ENCODE assay signal across 38 cellular contexts in the genomic region with DNA sequence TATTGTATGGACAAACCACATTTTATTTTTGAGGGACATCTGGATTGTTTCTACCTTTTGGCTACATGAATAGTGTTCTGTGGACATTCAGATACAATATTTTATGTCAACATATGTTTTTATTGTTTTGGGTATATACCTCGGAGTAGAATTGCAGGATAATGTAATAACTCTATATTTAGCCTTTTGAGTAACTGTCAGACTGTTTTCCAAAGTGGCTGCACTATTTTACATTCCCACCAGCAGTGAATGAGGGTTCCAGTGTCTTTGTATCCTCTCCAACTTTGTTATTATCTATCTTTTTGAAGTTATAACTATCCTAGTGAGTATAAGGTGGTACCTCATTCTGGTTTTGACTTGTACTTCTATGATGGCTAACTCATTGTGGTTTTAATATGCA.
"Had no signal": no experiment of that assay in that cellular context is flagged by ENCODE, and none has a peak within 500 bp of the region (broad histone marks: within the 10 kb centered on the region; RNA-seq: fewer than 3 reads in every experiment).

No MANE protein-coding gene starts in this region.

- H3K4me1 ChIP-seq: breast epithelium, foreskin keratinocyte had no signal

- ATAC-seq: activated CD4-positive, alpha-beta T cell treated with anti-CD3 and anti-CD28 coated beads for 36 hours; activated CD8-positive, alpha-beta memory T cell treated with anti-CD3 and anti-CD28 coated beads, Interleukin-2, amount 10 ng/mL, durations not matched to agents 7 days and 5 days; activated CD8-positive, alpha-beta T cell treated with anti-CD3 and anti-CD28 coated beads, Interleukin-2, amount 10 ng/mL, durations not matched to agents 7 days and 5 days; activated naive CD8-positive, alpha-beta T cell treated with anti-CD3 and anti-CD28 coated beads, Interleukin-2, amount 50 U/mL, for 24 hours; effector memory CD8-positive, alpha-beta T cell; foreskin keratinocyte; gastroesophageal sphincter; T-cell had no signal

- FAIRE-seq: colon had no signal

- H3K27me3 ChIP-seq: adrenal gland, breast epithelium, cardiac muscle cell, esophagus muscularis mucosa, foreskin keratinocyte, gastroesophageal sphincter had no signal

- H3K9me3 Mint-ChIP-seq: activated CD4-positive, alpha-beta memory T cell treated with anti-CD3 and anti-CD28 coated beads for 36 hours; activated CD4-positive, alpha-beta T cell treated with anti-CD3 and anti-CD28 coated beads, Interleukin-2, amount 10 ng/mL, durations not matched to agents 24 days and 14 days; activated naive CD4-positive, alpha-beta T cell treated with anti-CD3 and anti-CD28 coated beads for 36 hours; activated naive CD4-positive, alpha-beta T cell treated with anti-CD3 and anti-CD28 coated beads, Interleukin-2, amount 50 U/mL, for 24 hours; activated naive CD8-positive, alpha-beta T cell treated with anti-CD3 and anti-CD28 coated beads, Interleukin-2, amount 50 U/mL, for 24 hours; activated T-helper 1 cell treated with anti-CD3 and anti-CD28 coated beads, Interleukin-12 subunit alpha, Interleukin-12 subunit beta, Interleukin-2, Interleukin-4 antibody, amounts not matched to agents 30 ng/mL and 10 ng/mL and 1 ng/mL, durations not matched to agents 14 hours and 24 hours and 36 hours; activated T-helper 2 cell treated with anti-CD3 and anti-CD28 coated beads, Interferon-gamma antibody, Interleukin-2, Interleukin-4, amounts not matched to agents 10 μg/mL and 5 μg/mL and 100 μg/mL, durations not matched to agents 14 hours and 24 hours and 36 hours; effector memory CD8-positive, alpha-beta T cell; T-cell; T-helper 1 cell treated with Interleukin-12 subunit alpha and Interleukin-12 subunit beta and Interleukin-4 antibody, amounts not matched to agents 30 μg/mL and 1 μg/mL, for 36 hours; T-helper 2 cell treated with Interferon-gamma antibody and Interleukin-4, amounts not matched to agents 5 μg/mL and 100 μg/mL, for 36 hours had no signal

- H3K27ac ChIP-seq: adrenal gland, breast epithelium, cardiac muscle cell, esophagus muscularis mucosa, foreskin keratinocyte, gastroesophageal sphincter had no signal

- H3K9me3 ChIP-seq: adrenal gland, breast epithelium, esophagus muscularis mucosa, gastroesophageal sphincter had no signal

- H3K27ac Mint-ChIP-seq: activated CD4-positive, alpha-beta memory T cell treated with anti-CD3 and anti-CD28 coated beads for 36 hours; activated CD4-positive, alpha-beta T cell treated with anti-CD3 and anti-CD28 coated beads for 36 hours; activated CD4-positive, alpha-beta T cell treated with anti-CD3 and anti-CD28 coated beads, Interleukin-2, amount 10 ng/mL, durations not matched to agents 24 days and 14 days; activated CD8-positive, alpha-beta memory T cell treated with anti-CD3 and anti-CD28 coated beads, Interleukin-2, amount 10 ng/mL, durations not matched to agents 7 days and 5 days; activated CD8-positive, alpha-beta T cell treated with anti-CD3 and anti-CD28 coated beads, Interleukin-2, amount 10 ng/mL, durations not matched to agents 7 days and 5 days; activated naive CD4-positive, alpha-beta T cell treated with anti-CD3 and anti-CD28 coated beads for 36 hours; activated naive CD4-positive, alpha-beta T cell treated with anti-CD3 and anti-CD28 coated beads, Interleukin-2, amount 50 U/mL, for 24 hours; activated naive CD8-positive, alpha-beta T cell treated with anti-CD3 and anti-CD28 coated beads for 36 hours; activated naive CD8-positive, alpha-beta T cell treated with anti-CD3 and anti-CD28 coated beads, Interleukin-2, amount 50 U/mL, for 24 hours; activated T-helper 1 cell treated with anti-CD3 and anti-CD28 coated beads, Interleukin-12 subunit alpha, Interleukin-12 subunit beta, Interleukin-2, Interleukin-4 antibody, amounts not matched to agents 30 ng/mL and 10 ng/mL and 1 ng/mL, durations not matched to agents 14 hours and 24 hours and 36 hours; activated T-helper 2 cell treated with anti-CD3 and anti-CD28 coated beads, Interferon-gamma antibody, Interleukin-2, Interleukin-4, amounts not matched to agents 10 μg/mL and 5 μg/mL and 100 μg/mL, durations not matched to agents 14 hours and 24 hours and 36 hours; brain; effector memory CD8-positive, alpha-beta T cell; T-cell; T-helper 1 cell treated with Interleukin-12 subunit alpha and Interleukin-12 subunit beta and Interleukin-4 antibody, amounts not matched to agents 30 μg/mL and 1 μg/mL, for 36 hours; T-helper 2 cell treated with Interferon-gamma antibody and Interleukin-4, amounts not matched to agents 5 μg/mL and 100 μg/mL, for 36 hours had no signal

- DNase-seq: activated CD4-positive, alpha-beta memory T cell treated with anti-CD3 and anti-CD28 coated beads for 36 hours; activated CD4-positive, alpha-beta T cell treated with anti-CD3 and anti-CD28 coated beads for 36 hours; activated CD4-positive, alpha-beta T cell treated with anti-CD3 and anti-CD28 coated beads, Interleukin-2, amount 10 ng/mL, durations not matched to agents 24 days and 14 days; activated CD4-positive, CD25-positive, alpha-beta regulatory T cell; activated CD4-positive, CD25-positive, alpha-beta regulatory T cell treated with anti-CD3 and anti-CD28 coated beads, Interleukin-2, amount 50 U/mL, for 72 hours; activated CD8-positive, alpha-beta memory T cell treated with anti-CD3 and anti-CD28 coated beads, Interleukin-2, amount 10 ng/mL, durations not matched to agents 7 days and 5 days; activated CD8-positive, alpha-beta memory T cell treated with anti-CD3 and anti-CD28 coated beads, Interleukin-2, amount 50 U/mL, for 4 hours; activated CD8-positive, alpha-beta T cell treated with anti-CD3 and anti-CD28 coated beads, Interleukin-2, amount 10 ng/mL, durations not matched to agents 7 days and 5 days; activated effector memory CD4-positive, alpha-beta T cell treated with anti-CD3 and anti-CD28 coated beads, Interleukin-2, amount 50 U/mL, for 16 hours; activated naive CD4-positive, alpha-beta T cell treated with anti-CD3 and anti-CD28 coated beads for 36 hours; activated naive CD8-positive, alpha-beta T cell treated with anti-CD3 and anti-CD28 coated beads for 36 hours; activated naive CD8-positive, alpha-beta T cell treated with anti-CD3 and anti-CD28 coated beads, Interleukin-2, amount 50 U/mL, for 24 hours; activated T-cell treated with anti-CD3 and anti-CD28 coated beads, Interleukin-2, amount 50 U/mL, for 1 hour; activated T-cell treated with anti-CD3 and anti-CD28 coated beads, Interleukin-2, amount 50 U/mL, for 48 hours; adrenal gland; amygdala; aorta; central memory CD4-positive, alpha-beta T cell; cortex of kidney; dermis blood vessel endothelial cell; effector CD4-positive, alpha-beta T cell; effector memory CD8-positive, alpha-beta T cell; erythroblast; foreskin keratinocyte; SW 1271; T-cell; T1000 had no signal

- H3K4me1 Mint-ChIP-seq: activated CD4-positive, alpha-beta T cell treated with anti-CD3 and anti-CD28 coated beads, Interleukin-2, amount 10 ng/mL, durations not matched to agents 24 days and 14 days; activated CD8-positive, alpha-beta memory T cell treated with anti-CD3 and anti-CD28 coated beads, Interleukin-2, amount 10 ng/mL, durations not matched to agents 7 days and 5 days had no signal

- H3K4me3 Mint-ChIP-seq: activated CD4-positive, alpha-beta memory T cell treated with anti-CD3 and anti-CD28 coated beads for 36 hours; activated CD4-positive, alpha-beta T cell treated with anti-CD3 and anti-CD28 coated beads for 36 hours; activated CD4-positive, alpha-beta T cell treated with anti-CD3 and anti-CD28 coated beads, Interleukin-2, amount 10 ng/mL, durations not matched to agents 24 days and 14 days; activated CD8-positive, alpha-beta memory T cell treated with anti-CD3 and anti-CD28 coated beads, Interleukin-2, amount 10 ng/mL, durations not matched to agents 7 days and 5 days; activated CD8-positive, alpha-beta T cell treated with anti-CD3 and anti-CD28 coated beads, Interleukin-2, amount 10 ng/mL, durations not matched to agents 7 days and 5 days; activated naive CD4-positive, alpha-beta T cell treated with anti-CD3 and anti-CD28 coated beads for 36 hours; activated naive CD4-positive, alpha-beta T cell treated with anti-CD3 and anti-CD28 coated beads, Interleukin-2, amount 50 U/mL, for 24 hours; activated naive CD8-positive, alpha-beta T cell treated with anti-CD3 and anti-CD28 coated beads for 36 hours; activated naive CD8-positive, alpha-beta T cell treated with anti-CD3 and anti-CD28 coated beads, Interleukin-2, amount 50 U/mL, for 24 hours; activated T-helper 1 cell treated with anti-CD3 and anti-CD28 coated beads, Interleukin-12 subunit alpha, Interleukin-12 subunit beta, Interleukin-2, Interleukin-4 antibody, amounts not matched to agents 30 ng/mL and 10 ng/mL and 1 ng/mL, durations not matched to agents 14 hours and 24 hours and 36 hours; brain; effector memory CD8-positive, alpha-beta T cell; T-cell; T-helper 1 cell treated with Interleukin-12 subunit alpha and Interleukin-12 subunit beta and Interleukin-4 antibody, amounts not matched to agents 30 μg/mL and 1 μg/mL, for 36 hours; T-helper 2 cell treated with Interferon-gamma antibody and Interleukin-4, amounts not matched to agents 5 μg/mL and 100 μg/mL, for 36 hours had no signal

- H3K36me3 ChIP-seq: adrenal gland, breast epithelium, cardiac muscle cell, esophagus muscularis mucosa, gastroesophageal sphincter had no signal

- H3K27me3 Mint-ChIP-seq: activated CD4-positive, alpha-beta memory T cell treated with anti-CD3 and anti-CD28 coated beads for 36 hours; activated CD4-positive, alpha-beta T cell treated with anti-CD3 and anti-CD28 coated beads for 36 hours; activated CD4-positive, alpha-beta T cell treated with anti-CD3 and anti-CD28 coated beads, Interleukin-2, amount 10 ng/mL, durations not matched to agents 24 days and 14 days; activated CD8-positive, alpha-beta memory T cell treated with anti-CD3 and anti-CD28 coated beads, Interleukin-2, amount 10 ng/mL, durations not matched to agents 7 days and 5 days; activated naive CD4-positive, alpha-beta T cell treated with anti-CD3 and anti-CD28 coated beads, Interleukin-2, amount 50 U/mL, for 24 hours; activated naive CD8-positive, alpha-beta T cell treated with anti-CD3 and anti-CD28 coated beads for 36 hours; activated naive CD8-positive, alpha-beta T cell treated with anti-CD3 and anti-CD28 coated beads, Interleukin-2, amount 50 U/mL, for 24 hours; brain; effector memory CD8-positive, alpha-beta T cell; T-cell had no signal

- H3K4me3 ChIP-seq: adrenal gland, breast epithelium, cardiac muscle cell, esophagus muscularis mucosa, gastroesophageal sphincter had no signal
